1 cellular context compared by ENCODE assay signal in genomic region chr7:130865408-130866236, GRCh38.
TF ChIP-seq lines count a peak whose summit lies in the region.

No MANE protein-coding gene starts in this region.

TF ChIP-seq in HepG2, 621 proteins besides CTCF, POLR2A, EP300 and RAD21 (continued from another document):
- TF ChIP-seq, protein P1, sequence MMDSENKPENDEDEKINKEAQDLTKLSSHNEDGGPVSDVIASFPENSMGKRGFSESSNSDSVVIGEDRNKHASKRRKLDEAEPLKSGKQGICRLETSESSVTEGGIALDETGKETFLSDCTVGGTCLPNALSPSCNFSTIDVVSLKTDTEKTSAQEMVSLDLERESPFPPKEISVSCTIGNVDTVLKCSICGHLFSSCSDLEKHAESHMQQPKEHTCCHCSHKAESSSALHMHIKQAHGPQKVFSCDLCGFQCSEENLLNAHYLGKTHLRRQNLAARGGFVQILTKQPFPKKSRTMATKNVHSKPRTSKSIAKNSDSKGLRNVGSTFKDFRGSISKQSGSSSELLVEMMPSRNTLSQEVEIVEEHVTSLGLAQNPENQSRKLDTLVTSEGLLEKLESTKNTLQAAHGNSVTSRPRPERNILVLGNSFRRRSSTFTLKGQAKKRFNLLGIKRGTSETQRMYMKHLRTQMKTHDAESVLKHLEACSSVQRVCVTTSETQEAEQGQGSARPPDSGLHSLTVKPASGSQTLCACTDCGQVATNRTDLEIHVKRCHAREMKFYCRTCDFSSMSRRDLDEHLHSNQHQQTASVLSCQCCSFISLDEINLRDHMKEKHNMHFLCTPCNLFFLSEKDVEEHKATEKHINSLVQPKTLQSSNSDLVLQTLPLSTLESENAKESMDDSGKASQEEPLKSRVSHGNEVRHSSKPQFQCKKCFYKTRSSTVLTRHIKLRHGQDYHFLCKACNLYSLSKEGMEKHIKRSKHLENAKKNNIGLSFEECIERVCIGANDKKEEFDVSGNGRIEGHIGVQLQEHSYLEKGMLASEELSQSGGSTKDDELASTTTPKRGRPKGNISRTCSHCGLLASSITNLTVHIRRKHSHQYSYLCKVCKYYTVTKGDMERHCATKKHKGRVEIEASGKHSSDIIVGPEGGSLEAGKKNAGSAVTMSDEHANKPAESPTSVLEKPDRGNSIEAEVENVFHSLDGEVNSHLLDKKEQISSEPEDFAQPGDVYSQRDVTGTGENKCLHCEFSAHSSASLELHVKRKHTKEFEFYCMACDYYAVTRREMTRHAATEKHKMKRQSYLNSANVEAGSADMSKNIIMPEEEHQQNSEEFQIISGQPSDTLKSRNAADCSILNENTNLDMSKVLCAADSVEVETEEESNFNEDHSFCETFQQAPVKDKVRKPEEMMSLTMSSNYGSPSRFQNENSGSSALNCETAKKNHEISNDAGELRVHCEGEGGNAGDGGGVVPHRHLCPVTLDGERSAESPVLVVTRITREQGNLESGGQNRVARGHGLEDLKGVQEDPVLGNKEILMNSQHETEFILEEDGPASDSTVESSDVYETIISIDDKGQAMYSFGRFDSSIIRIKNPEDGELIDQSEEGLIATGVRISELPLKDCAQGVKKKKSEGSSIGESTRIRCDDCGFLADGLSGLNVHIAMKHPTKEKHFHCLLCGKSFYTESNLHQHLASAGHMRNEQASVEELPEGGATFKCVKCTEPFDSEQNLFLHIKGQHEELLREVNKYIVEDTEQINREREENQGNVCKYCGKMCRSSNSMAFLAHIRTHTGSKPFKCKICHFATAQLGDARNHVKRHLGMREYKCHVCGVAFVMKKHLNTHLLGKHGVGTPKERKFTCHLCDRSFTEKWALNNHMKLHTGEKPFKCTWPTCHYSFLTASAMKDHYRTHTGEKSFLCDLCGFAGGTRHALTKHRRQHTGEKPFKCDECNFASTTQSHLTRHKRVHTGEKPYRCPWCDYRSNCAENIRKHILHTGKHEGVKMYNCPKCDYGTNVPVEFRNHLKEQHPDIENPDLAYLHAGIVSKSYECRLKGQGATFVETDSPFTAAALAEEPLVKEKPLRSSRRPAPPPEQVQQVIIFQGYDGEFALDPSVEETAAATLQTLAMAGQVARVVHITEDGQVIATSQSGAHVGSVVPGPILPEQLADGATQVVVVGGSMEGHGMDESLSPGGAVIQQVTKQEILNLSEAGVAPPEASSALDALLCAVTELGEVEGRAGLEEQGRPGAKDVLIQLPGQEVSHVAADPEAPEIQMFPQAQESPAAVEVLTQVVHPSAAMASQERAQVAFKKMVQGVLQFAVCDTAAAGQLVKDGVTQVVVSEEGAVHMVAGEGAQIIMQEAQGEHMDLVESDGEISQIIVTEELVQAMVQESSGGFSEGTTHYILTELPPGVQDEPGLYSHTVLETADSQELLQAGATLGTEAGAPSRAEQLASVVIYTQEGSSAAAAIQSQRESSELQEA (CRISPR knock-in tag; IDR thresholded peaks at IDR 0.05; ENCODE audit: not compliant biosample characterization), result no peak
- TF ChIP-seq, protein P2, sequence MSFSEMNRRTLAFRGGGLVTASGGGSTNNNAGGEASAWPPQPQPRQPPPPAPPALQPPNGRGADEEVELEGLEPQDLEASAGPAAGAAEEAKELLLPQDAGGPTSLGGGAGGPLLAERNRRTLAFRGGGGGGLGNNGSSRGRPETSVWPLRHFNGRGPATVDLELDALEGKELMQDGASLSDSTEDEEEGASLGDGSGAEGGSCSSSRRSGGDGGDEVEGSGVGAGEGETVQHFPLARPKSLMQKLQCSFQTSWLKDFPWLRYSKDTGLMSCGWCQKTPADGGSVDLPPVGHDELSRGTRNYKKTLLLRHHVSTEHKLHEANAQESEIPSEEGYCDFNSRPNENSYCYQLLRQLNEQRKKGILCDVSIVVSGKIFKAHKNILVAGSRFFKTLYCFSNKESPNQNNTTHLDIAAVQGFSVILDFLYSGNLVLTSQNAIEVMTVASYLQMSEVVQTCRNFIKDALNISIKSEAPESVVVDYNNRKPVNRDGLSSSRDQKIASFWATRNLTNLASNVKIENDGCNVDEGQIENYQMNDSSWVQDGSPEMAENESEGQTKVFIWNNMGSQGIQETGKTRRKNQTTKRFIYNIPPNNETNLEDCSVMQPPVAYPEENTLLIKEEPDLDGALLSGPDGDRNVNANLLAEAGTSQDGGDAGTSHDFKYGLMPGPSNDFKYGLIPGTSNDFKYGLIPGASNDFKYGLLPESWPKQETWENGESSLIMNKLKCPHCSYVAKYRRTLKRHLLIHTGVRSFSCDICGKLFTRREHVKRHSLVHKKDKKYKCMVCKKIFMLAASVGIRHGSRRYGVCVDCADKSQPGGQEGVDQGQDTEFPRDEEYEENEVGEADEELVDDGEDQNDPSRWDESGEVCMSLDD (CRISPR knock-in tag; IDR thresholded peaks at IDR 0.05; ENCODE audit: borderline replicate concordance), result no peak
- TF ChIP-seq ZSCAN9 (CRISPR knock-in tag; IDR thresholded peaks at IDR 0.05; ENCODE audit: borderline replicate concordance), result peak; percentile 68; the same call in 1 of the 2 replicates
- TF ChIP-seq NCOA2 (CRISPR knock-in tag; IDR thresholded peaks at IDR 0.05), result 0 out of 2 replicates have a peak, but pooled peaks have one; percentile 26
- TF ChIP-seq, protein P3, sequence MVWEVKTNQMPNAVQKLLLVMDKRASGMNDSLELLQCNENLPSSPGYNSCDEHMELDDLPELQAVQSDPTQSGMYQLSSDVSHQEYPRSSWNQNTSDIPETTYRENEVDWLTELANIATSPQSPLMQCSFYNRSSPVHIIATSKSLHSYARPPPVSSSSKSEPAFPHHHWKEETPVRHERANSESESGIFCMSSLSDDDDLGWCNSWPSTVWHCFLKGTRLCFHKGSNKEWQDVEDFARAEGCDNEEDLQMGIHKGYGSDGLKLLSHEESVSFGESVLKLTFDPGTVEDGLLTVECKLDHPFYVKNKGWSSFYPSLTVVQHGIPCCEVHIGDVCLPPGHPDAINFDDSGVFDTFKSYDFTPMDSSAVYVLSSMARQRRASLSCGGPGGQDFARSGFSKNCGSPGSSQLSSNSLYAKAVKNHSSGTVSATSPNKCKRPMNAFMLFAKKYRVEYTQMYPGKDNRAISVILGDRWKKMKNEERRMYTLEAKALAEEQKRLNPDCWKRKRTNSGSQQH (CRISPR knock-in tag; IDR thresholded peaks at IDR 0.05; ENCODE audit: low read depth), result 0 out of 2 replicates have a peak, but pooled peaks have one; percentile 49
- no peak for TF ChIP-seq ZNF687 (CRISPR knock-in tag; IDR thresholded peaks at IDR 0.05)
- TF ChIP-seq ZNF264 (CRISPR knock-in tag; IDR thresholded peaks at IDR 0.05), result 0 out of 2 replicates have a peak, but pooled peaks have one; percentile 35
- peak; percentile 46; the same call in 1 of the 2 replicates for TF ChIP-seq ZNF331 (CRISPR knock-in tag; IDR thresholded peaks at IDR 0.05)
- TF ChIP-seq REL (CRISPR knock-in tag; conservative IDR thresholded peaks at IDR 0.05), result no peak
- TF ChIP-seq MLXIP (CRISPR knock-in tag; IDR thresholded peaks at IDR 0.05; ENCODE audit: borderline replicate concordance), result 0 out of 2 replicates have a peak, but pooled peaks have one; percentile 25
- TF ChIP-seq SAP130 (CRISPR knock-in tag; IDR thresholded peaks at IDR 0.05; ENCODE audit: low read depth), result 0 out of 2 replicates have a peak, but pooled peaks have one; percentile 22
- no peak for TF ChIP-seq NCOA5 (CRISPR knock-in tag; IDR thresholded peaks at IDR 0.05)
- TF ChIP-seq, protein P4, sequence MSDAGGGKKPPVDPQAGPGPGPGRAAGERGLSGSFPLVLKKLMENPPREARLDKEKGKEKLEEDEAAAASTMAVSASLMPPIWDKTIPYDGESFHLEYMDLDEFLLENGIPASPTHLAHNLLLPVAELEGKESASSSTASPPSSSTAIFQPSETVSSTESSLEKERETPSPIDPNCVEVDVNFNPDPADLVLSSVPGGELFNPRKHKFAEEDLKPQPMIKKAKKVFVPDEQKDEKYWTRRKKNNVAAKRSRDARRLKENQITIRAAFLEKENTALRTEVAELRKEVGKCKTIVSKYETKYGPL (CRISPR knock-in tag; IDR thresholded peaks at IDR 0.05), result peak; percentile 81; the same call in 1 of the 2 replicates
- TF ChIP-seq, protein P5, sequence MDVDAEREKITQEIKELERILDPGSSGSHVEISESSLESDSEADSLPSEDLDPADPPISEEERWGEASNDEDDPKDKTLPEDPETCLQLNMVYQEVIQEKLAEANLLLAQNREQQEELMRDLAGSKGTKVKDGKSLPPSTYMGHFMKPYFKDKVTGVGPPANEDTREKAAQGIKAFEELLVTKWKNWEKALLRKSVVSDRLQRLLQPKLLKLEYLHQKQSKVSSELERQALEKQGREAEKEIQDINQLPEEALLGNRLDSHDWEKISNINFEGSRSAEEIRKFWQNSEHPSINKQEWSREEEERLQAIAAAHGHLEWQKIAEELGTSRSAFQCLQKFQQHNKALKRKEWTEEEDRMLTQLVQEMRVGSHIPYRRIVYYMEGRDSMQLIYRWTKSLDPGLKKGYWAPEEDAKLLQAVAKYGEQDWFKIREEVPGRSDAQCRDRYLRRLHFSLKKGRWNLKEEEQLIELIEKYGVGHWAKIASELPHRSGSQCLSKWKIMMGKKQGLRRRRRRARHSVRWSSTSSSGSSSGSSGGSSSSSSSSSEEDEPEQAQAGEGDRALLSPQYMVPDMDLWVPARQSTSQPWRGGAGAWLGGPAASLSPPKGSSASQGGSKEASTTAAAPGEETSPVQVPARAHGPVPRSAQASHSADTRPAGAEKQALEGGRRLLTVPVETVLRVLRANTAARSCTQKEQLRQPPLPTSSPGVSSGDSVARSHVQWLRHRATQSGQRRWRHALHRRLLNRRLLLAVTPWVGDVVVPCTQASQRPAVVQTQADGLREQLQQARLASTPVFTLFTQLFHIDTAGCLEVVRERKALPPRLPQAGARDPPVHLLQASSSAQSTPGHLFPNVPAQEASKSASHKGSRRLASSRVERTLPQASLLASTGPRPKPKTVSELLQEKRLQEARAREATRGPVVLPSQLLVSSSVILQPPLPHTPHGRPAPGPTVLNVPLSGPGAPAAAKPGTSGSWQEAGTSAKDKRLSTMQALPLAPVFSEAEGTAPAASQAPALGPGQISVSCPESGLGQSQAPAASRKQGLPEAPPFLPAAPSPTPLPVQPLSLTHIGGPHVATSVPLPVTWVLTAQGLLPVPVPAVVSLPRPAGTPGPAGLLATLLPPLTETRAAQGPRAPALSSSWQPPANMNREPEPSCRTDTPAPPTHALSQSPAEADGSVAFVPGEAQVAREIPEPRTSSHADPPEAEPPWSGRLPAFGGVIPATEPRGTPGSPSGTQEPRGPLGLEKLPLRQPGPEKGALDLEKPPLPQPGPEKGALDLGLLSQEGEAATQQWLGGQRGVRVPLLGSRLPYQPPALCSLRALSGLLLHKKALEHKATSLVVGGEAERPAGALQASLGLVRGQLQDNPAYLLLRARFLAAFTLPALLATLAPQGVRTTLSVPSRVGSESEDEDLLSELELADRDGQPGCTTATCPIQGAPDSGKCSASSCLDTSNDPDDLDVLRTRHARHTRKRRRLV (CRISPR knock-in tag; IDR thresholded peaks at IDR 0.05), result 0 out of 2 replicates have a peak, but pooled peaks have one; percentile 37
- peak; percentile 39; the same call in 1 of the 2 replicates for TF ChIP-seq TGIF2 (CRISPR knock-in tag; IDR thresholded peaks at IDR 0.05)
